1 cellular context compared by ENCODE assay signal in the genomic region with DNA sequence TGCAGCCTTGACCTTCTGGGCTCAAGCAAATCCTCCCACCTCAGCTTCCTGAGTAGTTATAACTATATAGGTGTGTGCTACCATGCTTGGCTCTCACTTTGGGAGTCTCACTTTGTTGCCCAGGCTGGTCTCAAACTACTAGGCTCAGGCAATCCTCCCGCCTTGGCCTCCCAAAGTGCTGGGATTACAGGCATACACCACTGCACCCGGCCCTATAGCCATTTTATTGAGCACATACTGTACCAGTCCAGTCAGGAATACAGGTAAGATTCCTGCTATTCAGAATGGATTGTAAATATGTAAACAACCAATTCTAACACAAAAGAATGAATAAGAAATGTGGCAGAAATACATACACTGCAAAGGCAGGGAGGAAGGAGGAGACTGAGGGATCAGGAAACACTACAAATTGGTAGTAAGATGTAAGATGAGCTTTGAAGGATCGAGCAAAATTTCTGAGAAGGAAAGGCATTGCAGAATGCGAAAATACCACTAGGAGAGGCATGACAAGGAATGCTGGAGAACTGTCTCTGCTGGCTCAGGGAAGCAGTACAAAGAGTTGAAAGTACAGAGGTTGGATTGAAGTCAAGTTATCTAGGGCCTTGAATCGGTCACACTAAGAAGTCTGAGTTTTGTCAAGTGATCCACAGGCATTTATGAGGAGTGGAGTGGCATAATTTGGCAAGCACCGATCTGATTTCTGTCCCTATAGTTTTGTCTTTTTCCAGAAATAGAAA.
TF ChIP-seq lines count a peak whose summit lies in the region.

No MANE protein-coding gene starts in this region.

TF ChIP-seq in HepG2, 621 proteins besides CTCF, POLR2A, EP300 and RAD21:
- TF ChIP-seq, protein P1, sequence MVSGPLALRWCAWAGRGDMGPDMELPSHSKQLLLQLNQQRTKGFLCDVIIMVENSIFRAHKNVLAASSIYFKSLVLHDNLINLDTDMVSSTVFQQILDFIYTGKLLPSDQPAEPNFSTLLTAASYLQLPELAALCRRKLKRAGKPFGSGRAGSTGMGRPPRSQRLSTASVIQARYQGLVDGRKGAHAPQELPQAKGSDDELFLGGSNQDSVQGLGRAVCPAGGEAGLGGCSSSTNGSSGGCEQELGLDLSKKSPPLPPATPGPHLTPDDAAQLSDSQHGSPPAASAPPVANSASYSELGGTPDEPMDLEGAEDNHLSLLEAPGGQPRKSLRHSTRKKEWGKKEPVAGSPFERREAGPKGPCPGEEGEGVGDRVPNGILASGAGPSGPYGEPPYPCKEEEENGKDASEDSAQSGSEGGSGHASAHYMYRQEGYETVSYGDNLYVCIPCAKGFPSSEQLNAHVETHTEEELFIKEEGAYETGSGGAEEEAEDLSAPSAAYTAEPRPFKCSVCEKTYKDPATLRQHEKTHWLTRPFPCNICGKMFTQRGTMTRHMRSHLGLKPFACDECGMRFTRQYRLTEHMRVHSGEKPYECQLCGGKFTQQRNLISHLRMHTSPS (CRISPR knock-in tag; IDR thresholded peaks at IDR 0.05; ENCODE audit: low read depth): no peak
